1 cellular context compared by ENCODE assay signal in genomic region chr20:13220194-13220856, GRCh38.
A peak's percentile ranks its signal among the peaks of the same experiment; 100 is the strongest.
TF ChIP-seq lines count a peak whose summit lies in the region.

No MANE protein-coding gene starts in this region.

TF ChIP-seq in HepG2, 621 proteins besides CTCF, POLR2A, EP300 and RAD21 (continued from another document and continues in another):
- TF ChIP-seq, protein P1, sequence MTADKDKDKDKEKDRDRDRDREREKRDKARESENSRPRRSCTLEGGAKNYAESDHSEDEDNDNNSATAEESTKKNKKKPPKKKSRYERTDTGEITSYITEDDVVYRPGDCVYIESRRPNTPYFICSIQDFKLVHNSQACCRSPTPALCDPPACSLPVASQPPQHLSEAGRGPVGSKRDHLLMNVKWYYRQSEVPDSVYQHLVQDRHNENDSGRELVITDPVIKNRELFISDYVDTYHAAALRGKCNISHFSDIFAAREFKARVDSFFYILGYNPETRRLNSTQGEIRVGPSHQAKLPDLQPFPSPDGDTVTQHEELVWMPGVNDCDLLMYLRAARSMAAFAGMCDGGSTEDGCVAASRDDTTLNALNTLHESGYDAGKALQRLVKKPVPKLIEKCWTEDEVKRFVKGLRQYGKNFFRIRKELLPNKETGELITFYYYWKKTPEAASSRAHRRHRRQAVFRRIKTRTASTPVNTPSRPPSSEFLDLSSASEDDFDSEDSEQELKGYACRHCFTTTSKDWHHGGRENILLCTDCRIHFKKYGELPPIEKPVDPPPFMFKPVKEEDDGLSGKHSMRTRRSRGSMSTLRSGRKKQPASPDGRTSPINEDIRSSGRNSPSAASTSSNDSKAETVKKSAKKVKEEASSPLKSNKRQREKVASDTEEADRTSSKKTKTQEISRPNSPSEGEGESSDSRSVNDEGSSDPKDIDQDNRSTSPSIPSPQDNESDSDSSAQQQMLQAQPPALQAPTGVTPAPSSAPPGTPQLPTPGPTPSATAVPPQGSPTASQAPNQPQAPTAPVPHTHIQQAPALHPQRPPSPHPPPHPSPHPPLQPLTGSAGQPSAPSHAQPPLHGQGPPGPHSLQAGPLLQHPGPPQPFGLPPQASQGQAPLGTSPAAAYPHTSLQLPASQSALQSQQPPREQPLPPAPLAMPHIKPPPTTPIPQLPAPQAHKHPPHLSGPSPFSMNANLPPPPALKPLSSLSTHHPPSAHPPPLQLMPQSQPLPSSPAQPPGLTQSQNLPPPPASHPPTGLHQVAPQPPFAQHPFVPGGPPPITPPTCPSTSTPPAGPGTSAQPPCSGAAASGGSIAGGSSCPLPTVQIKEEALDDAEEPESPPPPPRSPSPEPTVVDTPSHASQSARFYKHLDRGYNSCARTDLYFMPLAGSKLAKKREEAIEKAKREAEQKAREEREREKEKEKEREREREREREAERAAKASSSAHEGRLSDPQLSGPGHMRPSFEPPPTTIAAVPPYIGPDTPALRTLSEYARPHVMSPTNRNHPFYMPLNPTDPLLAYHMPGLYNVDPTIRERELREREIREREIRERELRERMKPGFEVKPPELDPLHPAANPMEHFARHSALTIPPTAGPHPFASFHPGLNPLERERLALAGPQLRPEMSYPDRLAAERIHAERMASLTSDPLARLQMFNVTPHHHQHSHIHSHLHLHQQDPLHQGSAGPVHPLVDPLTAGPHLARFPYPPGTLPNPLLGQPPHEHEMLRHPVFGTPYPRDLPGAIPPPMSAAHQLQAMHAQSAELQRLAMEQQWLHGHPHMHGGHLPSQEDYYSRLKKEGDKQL (CRISPR knock-in tag; IDR thresholded peaks at IDR 0.05; ENCODE audit: low read depth), result 0 out of 2 replicates have a peak, but pooled peaks have one; percentile 21
- TF ChIP-seq GABPA (IDR thresholded peaks at IDR 0.05; ENCODE audit: low read depth, low read length) (no peak), GABPA (CRISPR knock-in tag; IDR thresholded peaks at IDR 0.05; ENCODE audit: low read depth) (no peak), NFE2L1 (CRISPR knock-in tag; IDR thresholded peaks at IDR 0.05; ENCODE audit: borderline replicate concordance) (no peak; the same call in 1 of the 2 replicates), ZNF766 (CRISPR knock-in tag; IDR thresholded peaks at IDR 0.05; ENCODE audit: borderline replicate concordance) (peak; percentile 89; the same call in 1 of the 2 replicates), NR1H2 (CRISPR knock-in tag; IDR thresholded peaks at IDR 0.05; ENCODE audit: borderline replicate concordance, low read depth) (peak; percentile 88), ATF3 (CRISPR knock-in tag; IDR thresholded peaks at IDR 0.05) (peak; percentile 36; the same call in 1 of the 2 replicates), HMG20A (CRISPR knock-in tag; IDR thresholded peaks at IDR 0.05; ENCODE audit: borderline replicate concordance) (no peak), ZNF790 (CRISPR knock-in tag; IDR thresholded peaks at IDR 0.05; ENCODE audit: borderline replicate concordance) (peak; percentile 60; the same call in 1 of the 2 replicates), HDAC2 (CRISPR knock-in tag; IDR thresholded peaks at IDR 0.05) (no peak; the same call in 1 of the 2 replicates), PRMT3 (CRISPR knock-in tag; IDR thresholded peaks at IDR 0.05; ENCODE audit: borderline replicate concordance, low read depth) (no peak), GATA4 (IDR thresholded peaks at IDR 0.05; ENCODE audit: borderline replicate concordance, low read depth) (no peak), BCL3 (CRISPR knock-in tag; IDR thresholded peaks at IDR 0.05) (peak; percentile 91), ZKSCAN8 (CRISPR knock-in tag; IDR thresholded peaks at IDR 0.05; ENCODE audit: borderline replicate concordance) (no peak), ZBTB14 (CRISPR knock-in tag; IDR thresholded peaks at IDR 0.05) (peak; percentile 75), ATAD3A (CRISPR knock-in tag; IDR thresholded peaks at IDR 0.05) (peak; percentile 32), ZFP62 (CRISPR knock-in tag; IDR thresholded peaks at IDR 0.05) (no peak), ELF3 (CRISPR knock-in tag; IDR thresholded peaks at IDR 0.05) (no peak), KDM1A (CRISPR knock-in tag; IDR thresholded peaks at IDR 0.05) (no peak), ZBTB42 (CRISPR knock-in tag; IDR thresholded peaks at IDR 0.05) (no peak), FOXM1 (CRISPR knock-in tag; IDR thresholded peaks at IDR 0.05) (peak; percentile 54; the same call in 1 of the 2 replicates), ZNF629 (CRISPR knock-in tag; conservative IDR thresholded peaks at IDR 0.05) (0 out of 2 replicates have a peak, but pooled peaks have one; percentile 9), GTF2F1 (IDR thresholded peaks at IDR 0.05; ENCODE audit: low read length) (no peak), ZNF878 (CRISPR knock-in tag; IDR thresholded peaks at IDR 0.05) (0 out of 2 replicates have a peak, but pooled peaks have one; percentile 78), GABPB1 (CRISPR knock-in tag; IDR thresholded peaks at IDR 0.05) (peak; percentile 58; the same call in 1 of the 2 replicates), ZFY (CRISPR knock-in tag; IDR thresholded peaks at IDR 0.05) (peak; percentile 48), ZBTB25 (CRISPR knock-in tag; IDR thresholded peaks at IDR 0.05) (no peak), MEIS1 (CRISPR knock-in tag; IDR thresholded peaks at IDR 0.05; ENCODE audit: borderline replicate concordance) (peak; percentile 40; the same call in 1 of the 2 replicates), LCORL (IDR thresholded peaks at IDR 0.05) (no peak), LCORL (CRISPR knock-in tag; IDR thresholded peaks at IDR 0.05) (0 out of 2 replicates have a peak, but pooled peaks have one; percentile 35), FOXC1 (CRISPR knock-in tag; IDR thresholded peaks at IDR 0.05; ENCODE audit: borderline replicate concordance) (peak; percentile 77), ARNT2 (CRISPR knock-in tag; IDR thresholded peaks at IDR 0.05; ENCODE audit: low read depth) (peak; percentile 43; the same call in 1 of the 2 replicates)
- TF ChIP-seq, protein P2, sequence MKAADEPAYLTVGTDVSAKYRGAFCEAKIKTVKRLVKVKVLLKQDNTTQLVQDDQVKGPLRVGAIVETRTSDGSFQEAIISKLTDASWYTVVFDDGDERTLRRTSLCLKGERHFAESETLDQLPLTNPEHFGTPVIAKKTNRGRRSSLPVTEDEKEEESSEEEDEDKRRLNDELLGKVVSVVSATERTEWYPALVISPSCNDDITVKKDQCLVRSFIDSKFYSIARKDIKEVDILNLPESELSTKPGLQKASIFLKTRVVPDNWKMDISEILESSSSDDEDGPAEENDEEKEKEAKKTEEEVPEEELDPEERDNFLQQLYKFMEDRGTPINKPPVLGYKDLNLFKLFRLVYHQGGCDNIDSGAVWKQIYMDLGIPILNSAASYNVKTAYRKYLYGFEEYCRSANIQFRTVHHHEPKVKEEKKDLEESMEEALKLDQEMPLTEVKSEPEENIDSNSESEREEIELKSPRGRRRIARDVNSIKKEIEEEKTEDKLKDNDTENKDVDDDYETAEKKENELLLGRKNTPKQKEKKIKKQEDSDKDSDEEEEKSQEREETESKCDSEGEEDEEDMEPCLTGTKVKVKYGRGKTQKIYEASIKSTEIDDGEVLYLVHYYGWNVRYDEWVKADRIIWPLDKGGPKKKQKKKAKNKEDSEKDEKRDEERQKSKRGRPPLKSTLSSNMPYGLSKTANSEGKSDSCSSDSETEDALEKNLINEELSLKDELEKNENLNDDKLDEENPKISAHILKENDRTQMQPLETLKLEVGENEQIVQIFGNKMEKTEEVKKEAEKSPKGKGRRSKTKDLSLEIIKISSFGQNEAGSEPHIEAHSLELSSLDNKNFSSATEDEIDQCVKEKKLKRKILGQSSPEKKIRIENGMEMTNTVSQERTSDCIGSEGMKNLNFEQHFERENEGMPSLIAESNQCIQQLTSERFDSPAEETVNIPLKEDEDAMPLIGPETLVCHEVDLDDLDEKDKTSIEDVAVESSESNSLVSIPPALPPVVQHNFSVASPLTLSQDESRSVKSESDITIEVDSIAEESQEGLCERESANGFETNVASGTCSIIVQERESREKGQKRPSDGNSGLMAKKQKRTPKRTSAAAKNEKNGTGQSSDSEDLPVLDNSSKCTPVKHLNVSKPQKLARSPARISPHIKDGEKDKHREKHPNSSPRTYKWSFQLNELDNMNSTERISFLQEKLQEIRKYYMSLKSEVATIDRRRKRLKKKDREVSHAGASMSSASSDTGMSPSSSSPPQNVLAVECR (CRISPR knock-in tag; IDR thresholded peaks at IDR 0.05; ENCODE audit: borderline replicate concordance), result peak; percentile 43; the same call in 1 of the 2 replicates
- TF ChIP-seq, protein P3, sequence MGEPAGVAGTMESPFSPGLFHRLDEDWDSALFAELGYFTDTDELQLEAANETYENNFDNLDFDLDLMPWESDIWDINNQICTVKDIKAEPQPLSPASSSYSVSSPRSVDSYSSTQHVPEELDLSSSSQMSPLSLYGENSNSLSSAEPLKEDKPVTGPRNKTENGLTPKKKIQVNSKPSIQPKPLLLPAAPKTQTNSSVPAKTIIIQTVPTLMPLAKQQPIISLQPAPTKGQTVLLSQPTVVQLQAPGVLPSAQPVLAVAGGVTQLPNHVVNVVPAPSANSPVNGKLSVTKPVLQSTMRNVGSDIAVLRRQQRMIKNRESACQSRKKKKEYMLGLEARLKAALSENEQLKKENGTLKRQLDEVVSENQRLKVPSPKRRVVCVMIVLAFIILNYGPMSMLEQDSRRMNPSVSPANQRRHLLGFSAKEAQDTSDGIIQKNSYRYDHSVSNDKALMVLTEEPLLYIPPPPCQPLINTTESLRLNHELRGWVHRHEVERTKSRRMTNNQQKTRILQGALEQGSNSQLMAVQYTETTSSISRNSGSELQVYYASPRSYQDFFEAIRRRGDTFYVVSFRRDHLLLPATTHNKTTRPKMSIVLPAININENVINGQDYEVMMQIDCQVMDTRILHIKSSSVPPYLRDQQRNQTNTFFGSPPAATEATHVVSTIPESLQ (CRISPR knock-in tag; conservative IDR thresholded peaks at IDR 0.05), result no peak
- TF ChIP-seq, protein P4, sequence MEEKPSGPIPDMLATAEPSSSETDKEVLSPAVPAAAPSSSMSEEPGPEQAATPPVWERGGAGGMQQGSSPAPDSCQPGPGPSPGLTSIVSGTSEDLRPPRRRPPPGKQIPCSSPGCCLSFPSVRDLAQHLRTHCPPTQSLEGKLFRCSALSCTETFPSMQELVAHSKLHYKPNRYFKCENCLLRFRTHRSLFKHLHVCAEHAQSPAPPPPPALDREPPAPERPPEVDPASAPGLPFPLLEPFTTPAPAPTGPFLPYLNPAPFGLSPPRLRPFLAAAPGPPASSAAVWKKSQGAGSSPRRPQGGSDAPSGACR (CRISPR knock-in tag; IDR thresholded peaks at IDR 0.05), result no peak
- TF ChIP-seq, protein P5, sequence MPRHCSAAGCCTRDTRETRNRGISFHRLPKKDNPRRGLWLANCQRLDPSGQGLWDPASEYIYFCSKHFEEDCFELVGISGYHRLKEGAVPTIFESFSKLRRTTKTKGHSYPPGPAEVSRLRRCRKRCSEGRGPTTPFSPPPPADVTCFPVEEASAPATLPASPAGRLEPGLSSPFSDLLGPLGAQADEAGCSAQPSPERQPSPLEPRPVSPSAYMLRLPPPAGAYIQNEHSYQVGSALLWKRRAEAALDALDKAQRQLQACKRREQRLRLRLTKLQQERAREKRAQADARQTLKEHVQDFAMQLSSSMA (CRISPR knock-in tag; IDR thresholded peaks at IDR 0.05), result peak; percentile 95; the same call in 1 of the 2 replicates
